ENCODE assay signal across 1 cellular context in genomic region chr10:80414126-80414898, GRCh38.
TF ChIP-seq lines count a peak whose summit lies in the region.

No MANE protein-coding gene starts in this region.

TF ChIP-seq in HepG2, 621 proteins besides CTCF, POLR2A, EP300 and RAD21 (continued from another document and continues in another):
- TF ChIP-seq ZNF512B (CRISPR knock-in tag; IDR thresholded peaks at IDR 0.05; ENCODE audit: borderline replicate concordance) (no peak), EZH2 (conservative IDR thresholded peaks at IDR 0.05; ENCODE audit: low read depth, low read length) (no peak), ZNF260 (CRISPR knock-in tag; IDR thresholded peaks at IDR 0.05; ENCODE audit: borderline replicate concordance, low read depth) (no peak), HDAC1 (CRISPR knock-in tag; IDR thresholded peaks at IDR 0.05) (0 out of 2 replicates have a peak, but pooled peaks have one; percentile 49), ZBTB3 (CRISPR knock-in tag; IDR thresholded peaks at IDR 0.05; ENCODE audit: borderline replicate concordance, low read depth) (no peak), ZNF816 (CRISPR knock-in tag; IDR thresholded peaks at IDR 0.05; ENCODE audit: borderline replicate concordance) (no peak), SAP130 (CRISPR knock-in tag; IDR thresholded peaks at IDR 0.05; ENCODE audit: low read depth) (peak; percentile 73), MZF1 (CRISPR knock-in tag; IDR thresholded peaks at IDR 0.05; ENCODE audit: borderline replicate concordance) (no peak), ZIK1 (CRISPR knock-in tag; IDR thresholded peaks at IDR 0.05; ENCODE audit: borderline replicate concordance, low read depth) (no peak), TFE3 (CRISPR knock-in tag; IDR thresholded peaks at IDR 0.05) (peak; percentile 69; the same call in 1 of the 2 replicates), KLF9 (CRISPR knock-in tag; IDR thresholded peaks at IDR 0.05; ENCODE audit: low read depth) (no peak), MXD4 (CRISPR knock-in tag; IDR thresholded peaks at IDR 0.05) (0 out of 2 replicates have a peak, but pooled peaks have one; percentile 56), PAXIP1 (CRISPR knock-in tag; conservative IDR thresholded peaks at IDR 0.05) (peak; percentile 82), HOMEZ (CRISPR knock-in tag; IDR thresholded peaks at IDR 0.05; ENCODE audit: low read depth) (0 out of 2 replicates have a peak, but pooled peaks have one; percentile 9), AGO1 (IDR thresholded peaks at IDR 0.05; ENCODE audit: low read depth, low read length, poor library complexity, severe bottlenecking) (no peak), PAWR (CRISPR knock-in tag; IDR thresholded peaks at IDR 0.05; ENCODE audit: borderline replicate concordance) (no peak), FOSL2 (CRISPR knock-in tag; IDR thresholded peaks at IDR 0.05) (0 out of 2 replicates have a peak, but pooled peaks have one; percentile 5), ZNF792 (CRISPR knock-in tag; IDR thresholded peaks at IDR 0.05) (0 out of 2 replicates have a peak, but pooled peaks have one; percentile 27), NCOR1 (IDR thresholded peaks at IDR 0.05; ENCODE audit: borderline replicate concordance, low read length) (peak; percentile 54; the same call in 1 of the 2 replicates), FOXA1 (IDR thresholded peaks at IDR 0.05) (no peak), FOXA1 (CRISPR knock-in tag; IDR thresholded peaks at IDR 0.05) (peak; percentile 17), ZNF607 (CRISPR knock-in tag; IDR thresholded peaks at IDR 0.05; ENCODE audit: borderline replicate concordance) (no peak), DRAP1 (CRISPR knock-in tag; IDR thresholded peaks at IDR 0.05) (peak; percentile 44; the same call in 1 of the 2 replicates), AHDC1 (CRISPR knock-in tag; IDR thresholded peaks at IDR 0.05; ENCODE audit: borderline replicate concordance) (peak; percentile 80; the same call in 1 of the 2 replicates), ZNF12 (CRISPR knock-in tag; IDR thresholded peaks at IDR 0.05) (0 out of 2 replicates have a peak, but pooled peaks have one; percentile 19), ZNF891 (CRISPR knock-in tag; IDR thresholded peaks at IDR 0.05) (no peak), ZMYM4 (CRISPR knock-in tag; IDR thresholded peaks at IDR 0.05) (0 out of 2 replicates have a peak, but pooled peaks have one; percentile 25), KDM5A (IDR thresholded peaks at IDR 0.05; ENCODE audit: borderline replicate concordance, low read length) (no peak), SYNCRIP (IDR thresholded peaks at IDR 0.05; ENCODE audit: insufficient read depth, low read depth, low read length) (no peak), ZSCAN12 (CRISPR knock-in tag; IDR thresholded peaks at IDR 0.05) (no peak), BCL6 (CRISPR knock-in tag; IDR thresholded peaks at IDR 0.05) (0 out of 2 replicates have a peak, but pooled peaks have one; percentile 5), ZNF256 (CRISPR knock-in tag; conservative IDR thresholded peaks at IDR 0.05) (no peak), ARID4A (CRISPR knock-in tag; IDR thresholded peaks at IDR 0.05; ENCODE audit: borderline replicate concordance) (peak; percentile 18; the same call in 1 of the 2 replicates), ZNF512 (CRISPR knock-in tag; IDR thresholded peaks at IDR 0.05) (no peak), KLF12 (CRISPR knock-in tag; IDR thresholded peaks at IDR 0.05; ENCODE audit: borderline replicate concordance) (no peak), SIX1 (CRISPR knock-in tag; IDR thresholded peaks at IDR 0.05; ENCODE audit: borderline replicate concordance) (0 out of 2 replicates have a peak, but pooled peaks have one; percentile 18), MTA3 (CRISPR knock-in tag; IDR thresholded peaks at IDR 0.05) (no peak)
